In genomic region chr2:208252766-208253492, GRCh38 we compare ENCODE assay signal across 9 cellular contexts. TPM values are rescaled to one million over a fixed set of nuclear protein-coding genes. Genes with fewer than 3 reads are reported as not detected.
DNase-seq lines count a peak whose midpoint lies in the region; ATAC-seq and TF ChIP-seq lines count a peak whose summit lies in the region.
"Had no signal": no experiment of that assay in that cellular context is flagged by ENCODE, and none has a peak within 500 bp of the region (broad histone marks: within the 10 kb centered on the region; RNA-seq: fewer than 3 reads in every experiment).

No MANE protein-coding gene starts in this region.

- peaks cover 29% of the 10 kb centered on the region for H3K36me3 Mint-ChIP-seq in T-cell

- H3K4me3 Mint-ChIP-seq in T-cell, result peak overlapping the region; percentile 97 to 98 (median 97)

- ATAC-seq in T-cell (replicated peaks in 1 of 4), result no peak

- peak overlapping the region; percentile 98 for H3K4me3 ChIP-seq in fibroblast of mammary gland (ENCODE audit: control insufficient read depth, low read depth, low read length)
- peak overlapping the region; percentile 71 for H3K4me3 ChIP-seq in skeletal muscle cell (ENCODE audit: low read depth, low read length)

- CTCF ChIA-PET in T-cell (lab: Charles Lee), result interaction anchor here (1.1 to 5.6 kb wide), 5 partner anchors 14 to 77 kb away, joined by 3 to 53 read pairs (median 11); partner anchors contain the start of gene PIKFYVE (in 1 of the 2)

- DNase-seq in DMS53 (lab: John Stamatoyannopoulos, UW) (peak; percentile 10), DMS53 treated with DMSO at 0.1 percent for 48 hours (lab: John Stamatoyannopoulos, UW; ENCODE audit: unreplicated experiment) (no peak), T-cell (no peak), fibroblast of mammary gland (ENCODE audit: low read depth) (no peak), skeletal muscle cell (ENCODE audit: low read depth) (no peak), Ammon's horn (ENCODE audit: low spot score) (no peak), NCI-H1436 (lab: John Stamatoyannopoulos, UW) (no peak)
- DNase-seq in NK-92 treated with Interleukin-12 subunit alpha and Interleukin-12 subunit beta, amount 100 ng/mL, for 24 hours (lab: John Stamatoyannopoulos, UW), result no peak
- DNase-seq: stimulated activated naive CD4-positive, alpha-beta T cell treated with Interleukin-2 at 50 U/mL for 16 hours had no signal

- H3K27ac Mint-ChIP-seq in T-cell, result peak overlapping the region; percentile 76 to 81

- no peak for TF ChIP-seq CTCF in fibroblast of mammary gland (conservative IDR thresholded peaks at IDR 0.05; ENCODE audit: control insufficient read depth, insufficient read depth, low read depth, low read length)

- POLR2A ChIA-PET in T-cell (lab: Charles Lee), result interaction anchor here in 1 of 2 donors (1.0 kb wide), 2 partner anchors 12 to 16 kb away, joined by 3 read pairs; no protein-coding TSS in a partner anchor

- no peaks in the 10 kb centered on the region for H3K9me3 Mint-ChIP-seq in T-cell

- H3K27me3 Mint-ChIP-seq in T-cell, result no peaks in the 10 kb centered on the region

- peaks cover 27 to 33% (median 31%) of the 10 kb centered on the region in 3 donors for H3K4me1 Mint-ChIP-seq in T-cell

RNA-seq across cellular contexts. Expression of gene IDH1, which starts 1.9 kb away (rescaled TPM):
- 10 to 100 TPM in 3 of 5 donors, 1 to 10 TPM in 2; 5.1 to 22.9 (median 22.2) TPM for total RNA-seq in T-cell

RNA-seq across cellular contexts. Expression of gene PIKFYVE, which starts 13.1 kb away (rescaled TPM):
- 10 to 100 TPM; 35.3 to 42.6 (median 38.6) TPM for total RNA-seq in T-cell
